ENCODE assay signal across 8 cellular contexts in genomic region chr19:48608798-48609263, GRCh38. TPM values are rescaled to one million over a fixed set of nuclear protein-coding genes. Genes with fewer than 3 reads are reported as not detected.
DNase-seq lines count a peak whose midpoint lies in the region; ATAC-seq and TF ChIP-seq lines count a peak whose summit lies in the region.

No MANE protein-coding gene starts in this region.

- peaks cover 2% of the 10 kb centered on the region for H3K4me1 Mint-ChIP-seq in activated naive CD8-positive, alpha-beta T cell (ENCODE audit: low read depth)

- DNase-seq in NCI-H2081 (lab: John Stamatoyannopoulos, UW): peak; percentile 24 to 58
- no peak for DNase-seq in NCI-H2081 treated with DMSO at 0.1 percent for 48 hours (lab: John Stamatoyannopoulos, UW)
- DNase-seq in IMR-90: no peak
- peak; percentile 62 to 84 (median 67) for DNase-seq in Peyer's patch
- DNase-seq in tibial nerve (ENCODE audit: low spot score in 2 of 2): no peak

- no peak overlapping the region for H2AK5ac ChIP-seq in IMR-90 (ENCODE audit: low read depth, low read length)

- H2BK15ac ChIP-seq in IMR-90 (ENCODE audit: low read depth, low read length): no peak overlapping the region

- in situ Hi-C loops in IMR-90 (cut with MboI; ENCODE audit: low sequenced_read_pairs): no loop called here

- H2BK20ac ChIP-seq in IMR-90 (ENCODE audit: low read depth, low read length): no peak overlapping the region

- H3K4me2 ChIP-seq in IMR-90 (ENCODE audit: low read depth, low read length): no peak overlapping the region; the same call in 1 of the 2 replicates

- peak overlapping the region; percentile 95 for H2AFZ ChIP-seq in IMR-90 (replicated peaks; ENCODE audit: low read length, poor library complexity)

- 0 out of 2 replicates have a peak, but pooled peaks cover 5% of the 10 kb centered on the region for H4K20me1 ChIP-seq in IMR-90 (ENCODE audit: insufficient read depth, low read length)

- no peak for TF ChIP-seq POLR2A in IMR-90 (IDR thresholded peaks at IDR 0.05; ENCODE audit: low read depth, low read length)
- no peak for TF ChIP-seq POLR2A in Peyer's patch (IDR thresholded peaks at IDR 0.05)
- no peak for TF ChIP-seq POLR2A in tibial nerve (IDR thresholded peaks at IDR 0.05)

- H4K91ac ChIP-seq in IMR-90 (ENCODE audit: insufficient read depth, low read depth, low read length): no peak overlapping the region; the same call in 1 of the 2 replicates

- H3K4me3 Mint-ChIP-seq in activated naive CD8-positive, alpha-beta T cell: no peak overlapping the region

- intact Hi-C loops in IMR-90 (cut with micrococcal nuclease): loop anchor here (2.0 kb wide), 1 partner anchor 20 kb away; no protein-coding TSS in a partner anchor

- no peaks in the 10 kb centered on the region for H3K36me3 Mint-ChIP-seq in activated naive CD8-positive, alpha-beta T cell

- TF ChIP-seq CTCF in IMR-90 (conservative IDR thresholded peaks at IDR 0.05; ENCODE audit: low read depth, low read length) (peak; percentile 61), Peyer's patch (IDR thresholded peaks at IDR 0.05) (peak; percentile 24 to 67 (median 46)), tibial nerve (IDR thresholded peaks at IDR 0.05) (peak; percentile 8 to 40 (median 19))

- 0 out of 2 replicates have a peak overlapping the region, but pooled peaks have one; percentile 78 for H3K23ac ChIP-seq in IMR-90 (ENCODE audit: low read depth, low read length)

- WGBS in IMR-90 (ENCODE audit: extremely low coverage in 2 of 2, insufficient read length in 1 of 2), 2 experiments: no CpG with 5 or more reads among the region's 9 CpGs
- WGBS in tibial nerve, 2 donors: 14% methylated on average over 4 to 8 of the region's 9 CpGs

- no peak overlapping the region for H3K4ac ChIP-seq in IMR-90 (ENCODE audit: low read depth, low read length)

- CTCF ChIA-PET in IMR-90 (lab: Yijun Ruan, JAX): interaction anchor here (0.9 kb wide), 1 partner anchor 119 kb away, joined by 3 read pairs; no protein-coding TSS in a partner anchor

- H3K27ac ChIP-seq in IMR-90 (ENCODE audit: insufficient read depth, low read length) (no peak overlapping the region), Peyer's patch (no peak overlapping the region), iPS-20b (ENCODE audit: low read length) (no peak overlapping the region), tibial nerve (no peak overlapping the region)

- H4K8ac ChIP-seq in IMR-90 (ENCODE audit: low read depth in 2 of 2, low read length in 2 of 2): peak overlapping the region; percentile 69 to 93; a peak in 3 of 4 replicates

- H3K9me1 ChIP-seq in IMR-90 (ENCODE audit: insufficient read depth, low read length): no peaks in the 10 kb centered on the region

- H3K27me3 ChIP-seq in IMR-90 (ENCODE audit: control insufficient read depth, insufficient read depth, low read length) (no peaks in the 10 kb centered on the region), Peyer's patch (no peaks in the 10 kb centered on the region), iPS-20b (ENCODE audit: insufficient read depth, low read length) (no peaks in the 10 kb centered on the region), tibial nerve (no peaks in the 10 kb centered on the region)

- H3K36me3 ChIP-seq in IMR-90 (ENCODE audit: control insufficient read depth, insufficient read depth, low read length): no peaks in the 10 kb centered on the region
- H3K36me3 ChIP-seq in Peyer's patch: peaks cover 0 to 12% (median 0%) of the 10 kb centered on the region in 3 donors
- H3K36me3 ChIP-seq in iPS-20b (ENCODE audit: insufficient read depth, low read depth, low read length): no peaks in the 10 kb centered on the region; the same call in 1 of the 2 replicates
- no peaks in the 10 kb centered on the region for H3K36me3 ChIP-seq in tibial nerve

- no TSS peak for BruUV-seq in IMR-90 (replicated peaks; lab: Mats Ljungman, UMichigan)

- no peak overlapping the region for H2BK5ac ChIP-seq in IMR-90 (ENCODE audit: low read depth, low read length, poor library complexity, severe bottlenecking)

- H3K14ac ChIP-seq in IMR-90 (replicated peaks; ENCODE audit: low read depth, low read length): 0 out of 2 replicates have a peak overlapping the region, but pooled peaks have one; percentile 82

- H4K5ac ChIP-seq in IMR-90 (ENCODE audit: low read depth, low read length): peak overlapping the region; percentile 91

- H2BK120ac ChIP-seq in IMR-90 (ENCODE audit: low read depth, low read length): peak overlapping the region; percentile 85

- peak overlapping the region; percentile 82 for H2AK9ac ChIP-seq in IMR-90 (replicated peaks; ENCODE audit: low read depth, low read length, poor library complexity)

- H3K9me3 ChIP-seq in IMR-90 (ENCODE audit: control insufficient read depth, insufficient read depth, low read length) (no peaks in the 10 kb centered on the region), Peyer's patch (no peaks in the 10 kb centered on the region), iPS-20b (ENCODE audit: insufficient read depth, low read depth, low read length) (no peaks in the 10 kb centered on the region), tibial nerve (no peaks in the 10 kb centered on the region)

- H3K56ac ChIP-seq in IMR-90 (ENCODE audit: extremely low read depth, insufficient read depth, low read length): no peak overlapping the region

- no peaks in the 10 kb centered on the region for H3K9me3 Mint-ChIP-seq in activated naive CD8-positive, alpha-beta T cell (ENCODE audit: low read depth)

- H3K4me3 ChIP-seq in IMR-90 (ENCODE audit: insufficient read depth, low read depth, low read length) (no peak overlapping the region), Peyer's patch (no peak overlapping the region), iPS-20b (ENCODE audit: low read length) (peak overlapping the region; percentile 6; the same call in 1 of the 2 replicates), tibial nerve (no peak overlapping the region)

- H3K27ac Mint-ChIP-seq in activated naive CD8-positive, alpha-beta T cell: peak overlapping the region; percentile 16

- no peaks in the 10 kb centered on the region for H3K27me3 Mint-ChIP-seq in activated naive CD8-positive, alpha-beta T cell

- H3K79me1 ChIP-seq in IMR-90 (ENCODE audit: low read depth in 1 of 2, low read length in 2 of 2): no peaks in the 10 kb centered on the region

- dilution Hi-C loops in IMR-90 (cut with HindIII; ENCODE audit: low sequenced_read_pairs, unreplicated experiment): no loop called here

- no peak for TF ChIP-seq EP300 in tibial nerve (IDR thresholded peaks at IDR 0.05)

- H3K4me1 ChIP-seq in IMR-90 (ENCODE audit: control insufficient read depth, insufficient read depth, low read length) (no peaks in the 10 kb centered on the region), Peyer's patch (no peaks in the 10 kb centered on the region), iPS-20b (ENCODE audit: insufficient read depth, low read length) (peaks cover under 1% of the 10 kb centered on the region; the same call in 1 of the 2 replicates), tibial nerve (no peaks in the 10 kb centered on the region)

- POLR2A ChIA-PET in IMR-90 (lab: Charles Lee; ENCODE audit: unreplicated experiment): no interaction called here

- no peak overlapping the region for H3K18ac ChIP-seq in IMR-90 (ENCODE audit: low read depth, low read length)

- ATAC-seq in IMR-90 (ENCODE audit: low read depth) (peak; percentile 83), HG03521 (IDR thresholded peaks at IDR 0.05; ENCODE audit: unreplicated experiment) (no peak)

- H3K9ac ChIP-seq in IMR-90 (ENCODE audit: low read depth, low read length) (no peak overlapping the region), iPS-20b (ENCODE audit: low read depth, low read length) (no peak overlapping the region)

- peak; percentile 64 for TF ChIP-seq RAD21 in IMR-90 (IDR thresholded peaks at IDR 0.05; ENCODE audit: low read length)

TF ChIP-seq in IMR-90, 13 proteins besides CTCF, POLR2A, EP300 and RAD21:
- TF ChIP-seq RFX5 (IDR thresholded peaks at IDR 0.05; ENCODE audit: low read depth, low read length): no peak
- peak; percentile 46 for TF ChIP-seq SMC3 (IDR thresholded peaks at IDR 0.05; ENCODE audit: low read depth, low read length)

RNA-seq across cellular contexts. Expression of gene SPACA4, which starts 2.3 kb away (rescaled TPM):
- not detected in 2 replicates for total RNA-seq in IMR-90 (2012; rRNA removed)
- polyA plus RNA-seq in IMR-90 (2012; rRNA removed): not detected in 2 replicates
- polyA plus RNA-seq in IMR-90 (2012; cell fraction: cytosol; rRNA removed): not detected in 2 replicates
- not detected in 2 replicates for polyA plus RNA-seq in IMR-90 (2012; cell fraction: nucleus; rRNA removed; ENCODE audit: low replicate concordance)
- total RNA-seq in Peyer's patch: not detected
- total RNA-seq in tibial nerve: not detected

RNA-seq across cellular contexts. Expression of gene FAM83E, which starts 6.0 kb away (rescaled TPM):
- 0.36 and 0.56 TPM in 2 replicates for total RNA-seq in IMR-90 (2012; rRNA removed)
- 0.05 and 0.17 TPM in 2 replicates for polyA plus RNA-seq in IMR-90 (2012; rRNA removed)
- not detected in 2 replicates for polyA plus RNA-seq in IMR-90 (2012; cell fraction: cytosol; rRNA removed)
- 0.11 and 0.25 TPM in 2 replicates for polyA plus RNA-seq in IMR-90 (2012; cell fraction: nucleus; rRNA removed; ENCODE audit: low replicate concordance)
- 100 to 1,000 TPM in 3 of 4 donors, 10 to 100 TPM in 1; 58.6 to 203 (median 130) TPM for total RNA-seq in Peyer's patch
- total RNA-seq in tibial nerve: not detected

RNA-seq across cellular contexts. Expression of gene RPL18, which starts 10.1 kb away (rescaled TPM):
- total RNA-seq in IMR-90 (2012; rRNA removed) (1,909 and 2,552 TPM in 2 replicates), Peyer's patch (1,000 to 10,000 TPM; 1,077 to 1,595 (median 1,505) TPM), tibial nerve (1,000 to 10,000 TPM; 2,253 to 3,141 (median 2,490) TPM)
- 1,897 and 2,254 TPM in 2 replicates for polyA plus RNA-seq in IMR-90 (2012; rRNA removed)
- 2,745 and 3,594 TPM in 2 replicates for polyA plus RNA-seq in IMR-90 (2012; cell fraction: cytosol; rRNA removed)
- polyA plus RNA-seq in IMR-90 (2012; cell fraction: nucleus; rRNA removed; ENCODE audit: low replicate concordance): 695 and 912 TPM in 2 replicates

RNA-seq across cellular contexts. Expression of gene SPHK2, which starts 10.5 kb away (rescaled TPM):
- total RNA-seq in IMR-90 (2012; rRNA removed) (1.6 and 1.7 TPM in 2 replicates), Peyer's patch (100 to 1,000 TPM in 2 of 4 donors, 10 to 100 TPM in 2; 34.7 to 121 (median 96.7) TPM), tibial nerve (10 to 100 TPM; 28.0 to 34.7 (median 30.1) TPM)
- 9.9 and 11.9 TPM in 2 replicates for polyA plus RNA-seq in IMR-90 (2012; rRNA removed)
- 10.3 and 12.8 TPM in 2 replicates for polyA plus RNA-seq in IMR-90 (2012; cell fraction: cytosol; rRNA removed)
- 24.1 and 56.8 TPM in 2 replicates for polyA plus RNA-seq in IMR-90 (2012; cell fraction: nucleus; rRNA removed; ENCODE audit: low replicate concordance)

RNA-seq across cellular contexts. Expression of gene DBP, which starts 28.3 kb away (rescaled TPM):
- total RNA-seq in IMR-90 (2012; rRNA removed) (2.5 and 3.6 TPM in 2 replicates), Peyer's patch (10 to 100 TPM in 3 of 4 donors, 1 to 10 TPM in 1; 9.9 to 51.5 (median 35.8) TPM), tibial nerve (10 to 100 TPM in 2 of 4 donors, 1 to 10 TPM in 2; 2.4 to 20.1 (median 10.1) TPM)
- polyA plus RNA-seq in IMR-90 (2012; rRNA removed): 3.0 and 3.6 TPM in 2 replicates
- 2.9 and 6.3 TPM in 2 replicates for polyA plus RNA-seq in IMR-90 (2012; cell fraction: cytosol; rRNA removed)
- polyA plus RNA-seq in IMR-90 (2012; cell fraction: nucleus; rRNA removed; ENCODE audit: low replicate concordance): 2.2 and 2.6 TPM in 2 replicates

Comparison
In these comparisons a context has a peak if more than half of its experiments do, and no peak if none do; other contexts are left out.
1. DNase-seq: peak in NCI-H2081 (2 of 2) and Peyer's patch (3 of 3); none in NCI-H2081 treated with DMSO at 0.1 percent for 48 hours (single experiment), IMR-90 (single experiment) and tibial nerve (0 of 2).
2. RNA of gene FAM83E, which starts 6.0 kb away (total RNA-seq): 58.6 to 203 TPM in Peyer's patch; 0.36 to 0.56 TPM in IMR-90 and not detected in tibial nerve; every median in the first group is over 10 times any median in the second.
3. Peak in every context shown above with its lines, with median percentiles within 50 percentile points of each other: CTCF ChIP-seq.